In genomic region chr13:83780201-83780600, GRCh38 we compare ENCODE assay signal across 9 cellular contexts.
A peak's percentile ranks its signal among the peaks of the same experiment; 100 is the strongest.
DNase-seq lines count a peak whose midpoint lies in the region; ATAC-seq and TF ChIP-seq lines count a peak whose summit lies in the region.
"Had no signal": no experiment of that assay in that cellular context is flagged by ENCODE, and none has a peak within 500 bp of the region (broad histone marks: within the 10 kb centered on the region; RNA-seq: fewer than 3 reads in every experiment).

No MANE protein-coding gene starts in this region.

- ATAC-seq in GM21717 (IDR thresholded peaks at IDR 0.05; ENCODE audit: unreplicated experiment): peak; percentile 64
- no peak for ATAC-seq in effector memory CD8-positive, alpha-beta T cell (replicated peaks)

- no peak overlapping the region for H3K27ac Mint-ChIP-seq in immature natural killer cell
- H3K27ac Mint-ChIP-seq in effector memory CD8-positive, alpha-beta T cell: no peak overlapping the region

- H3K27me3 ChIP-seq in Loucy (ENCODE audit: insufficient read depth, low read length, poor library complexity, severe bottlenecking) (no peaks in the 10 kb centered on the region), brain microvascular endothelial cell (replicated peaks) (no peaks in the 10 kb centered on the region), osteoblast (ENCODE audit: insufficient read depth, low read length) (no peaks in the 10 kb centered on the region)

- TF ChIP-seq CTCF in Loucy (conservative IDR thresholded peaks at IDR 0.05; ENCODE audit: low read length) (peak; percentile 58), brain microvascular endothelial cell (IDR thresholded peaks at IDR 0.05; ENCODE audit: low read depth, low read length, missing control alignments) (peak; percentile 63), osteoblast (IDR thresholded peaks at IDR 0.05; ENCODE audit: extremely low read depth, low read depth, low read length) (peak; percentile 26)

- no peaks in the 10 kb centered on the region for H3K4me1 Mint-ChIP-seq in immature natural killer cell
- no peaks in the 10 kb centered on the region for H3K4me1 Mint-ChIP-seq in effector memory CD8-positive, alpha-beta T cell (ENCODE audit: low read depth in 2 of 2)

- H3K4me1 ChIP-seq in Loucy (ENCODE audit: insufficient read depth, low read length, poor library complexity, severe bottlenecking): no peaks in the 10 kb centered on the region
- no peaks in the 10 kb centered on the region for H3K4me1 ChIP-seq in osteoblast (ENCODE audit: insufficient read depth, low read length)

- H3F3A ChIP-seq in Loucy (ENCODE audit: low read depth): no peaks in the 10 kb centered on the region

- H3K27me3 Mint-ChIP-seq in immature natural killer cell (ENCODE audit: low read depth in 3 of 3): peaks cover 0 to 2% (median 0%) of the 10 kb centered on the region in 3 donors
- H3K27me3 Mint-ChIP-seq in effector memory CD8-positive, alpha-beta T cell: no peaks in the 10 kb centered on the region

- H3K9me3 Mint-ChIP-seq in immature natural killer cell: peaks cover 5 to 21% (median 6%) of the 10 kb centered on the region in 6 donors
- H3K9me3 Mint-ChIP-seq in effector memory CD8-positive, alpha-beta T cell: no peaks in the 10 kb centered on the region

- no peak overlapping the region for H3K9ac ChIP-seq in Loucy (ENCODE audit: low read depth, low read length, poor library complexity, severe bottlenecking)

- H3K4me3 ChIP-seq in Loucy (ENCODE audit: low read length, poor library complexity, severe bottlenecking) (no peak overlapping the region), brain microvascular endothelial cell (ENCODE audit: low read depth, low read length) (no peak overlapping the region), osteoblast (ENCODE audit: insufficient read depth, low read length) (no peak overlapping the region)

- H3K79me2 ChIP-seq in Loucy (ENCODE audit: insufficient read depth, low read length): no peaks in the 10 kb centered on the region
- no peaks in the 10 kb centered on the region for H3K79me2 ChIP-seq in osteoblast (ENCODE audit: insufficient read depth, low read length)

- no peaks in the 10 kb centered on the region for H3K36me3 ChIP-seq in Loucy (ENCODE audit: insufficient read depth, low read length)
- H3K36me3 ChIP-seq in brain microvascular endothelial cell (replicated peaks): no peaks in the 10 kb centered on the region
- H3K36me3 ChIP-seq in osteoblast (ENCODE audit: insufficient read depth, low read length): no peaks in the 10 kb centered on the region

- in situ Hi-C loops in brain microvascular endothelial cell (cut with HindIII; ENCODE audit: low pct_ligation_motif_present, low sequenced_read_pairs): no loop called here

- no peaks in the 10 kb centered on the region for H3K36me3 Mint-ChIP-seq in immature natural killer cell
- H3K36me3 Mint-ChIP-seq in effector memory CD8-positive, alpha-beta T cell (ENCODE audit: insufficient read depth): no peaks in the 10 kb centered on the region

- no peak overlapping the region for H3K4me3 Mint-ChIP-seq in immature natural killer cell
- no peak overlapping the region for H3K4me3 Mint-ChIP-seq in effector memory CD8-positive, alpha-beta T cell

- H4K20me1 ChIP-seq in Loucy (ENCODE audit: insufficient read depth, low read length, poor library complexity, severe bottlenecking) (no peaks in the 10 kb centered on the region), osteoblast (ENCODE audit: insufficient read depth, low read length) (no peaks in the 10 kb centered on the region)

- H3K9me2 ChIP-seq in Loucy (replicated peaks; ENCODE audit: low read depth, low read length): no peaks in the 10 kb centered on the region

- DNase-seq in brain microvascular endothelial cell (peak; percentile 47), osteoblast (ENCODE audit: insufficient read length, low spot score, missing footprints) (no peak), immature natural killer cell (no peak), NCI-H446 (lab: John Stamatoyannopoulos, UW) (no peak)
- no peak for DNase-seq in activated naive CD4-positive, alpha-beta T cell treated with Interleukin-2 at 50 U/mL for 16 hours
- DNase-seq in effector memory CD8-positive, alpha-beta T cell: no peak
- DNase-seq: MV-4-11 had no signal

- H2AFZ ChIP-seq in Loucy (ENCODE audit: low read length): no peak overlapping the region
- H2AFZ ChIP-seq in osteoblast (ENCODE audit: low read length): no peak overlapping the region

- H3K27ac ChIP-seq in brain microvascular endothelial cell: no peak overlapping the region
- H3K27ac ChIP-seq in osteoblast (ENCODE audit: low read depth, low read length): no peak overlapping the region

- no peaks in the 10 kb centered on the region for H3K9me3 ChIP-seq in Loucy (ENCODE audit: insufficient read depth, low read depth, low read length)
- H3K9me3 ChIP-seq in osteoblast (ENCODE audit: low read depth, low read length): peaks cover 3% of the 10 kb centered on the region

- H3K4me2 ChIP-seq in Loucy (ENCODE audit: low read depth, low read length, poor library complexity, severe bottlenecking): no peak overlapping the region
- H3K4me2 ChIP-seq in osteoblast (ENCODE audit: insufficient read depth, low read length): no peak overlapping the region
